Comparison of ENCODE assay signal across 8 cellular contexts in genomic region chr3:30751610-30752299, GRCh38.
DNase-seq lines count a peak whose midpoint lies in the region; ATAC-seq and TF ChIP-seq lines count a peak whose summit lies in the region.

No MANE protein-coding gene starts in this region.

- no peak overlapping the region for H3K4me3 Mint-ChIP-seq in MCF 10A (ENCODE audit: unreplicated experiment)
- no peak overlapping the region for H3K4me3 Mint-ChIP-seq in effector memory CD8-positive, alpha-beta T cell

- no peak for TF ChIP-seq POLR2A in breast epithelium (IDR thresholded peaks at IDR 0.05)

- H3K36me3 Mint-ChIP-seq in MCF 10A (ENCODE audit: insufficient read depth, unreplicated experiment), result no peaks in the 10 kb centered on the region
- no peaks in the 10 kb centered on the region for H3K36me3 Mint-ChIP-seq in effector memory CD8-positive, alpha-beta T cell (ENCODE audit: insufficient read depth)

- no peak overlapping the region for H3K27ac Mint-ChIP-seq in MCF 10A (ENCODE audit: low read depth, unreplicated experiment)
- no peak overlapping the region for H3K27ac Mint-ChIP-seq in effector memory CD8-positive, alpha-beta T cell

- H3K27ac ChIP-seq in breast epithelium (no peak overlapping the region), HUES64 (ENCODE audit: low read depth, low read length) (peak overlapping the region; percentile 22; the same call in 1 of the 2 replicates)

- no peak for TF ChIP-seq CTCF in MCF 10A (IDR thresholded peaks at IDR 0.05; ENCODE audit: unreplicated experiment)
- TF ChIP-seq CTCF in breast epithelium (IDR thresholded peaks at IDR 0.05), result no peak

- H3K9ac ChIP-seq in HUES64 (ENCODE audit: low read depth, low read length), result no peak overlapping the region

- WGBS in HUES64, result 75% methylated on average over 11 of the region's 11 CpGs

- BruUV-seq in MCF 10A (replicated peaks; lab: Mats Ljungman, UMichigan), result no TSS peak

- CTCF ChIA-PET in MCF 10A (lab: Yijun Ruan, JAX), result interaction anchor here (0.6 to 6.1 kb wide), 6 partner anchors 17 to 711 kb away, joined by 4 to 35 read pairs (median 5); no protein-coding TSS in a partner anchor

- H3K27me3 ChIP-seq in breast epithelium (no peaks in the 10 kb centered on the region), HUES64 (ENCODE audit: insufficient read depth, low read length) (no peaks in the 10 kb centered on the region)

- H3K4me1 Mint-ChIP-seq in MCF 10A (ENCODE audit: insufficient read depth, unreplicated experiment), result peaks cover 6% of the 10 kb centered on the region
- H3K4me1 Mint-ChIP-seq in effector memory CD8-positive, alpha-beta T cell (ENCODE audit: low read depth in 2 of 2), result peaks cover 0 to 2% of the 10 kb centered on the region in 2 donors

- H3K9me3 ChIP-seq in breast epithelium (no peaks in the 10 kb centered on the region), HUES64 (ENCODE audit: insufficient read depth, low read depth, low read length) (no peaks in the 10 kb centered on the region)

- H3K9me3 Mint-ChIP-seq in MCF 10A (ENCODE audit: unreplicated experiment), result no peaks in the 10 kb centered on the region
- no peaks in the 10 kb centered on the region for H3K9me3 Mint-ChIP-seq in effector memory CD8-positive, alpha-beta T cell

- H3K36me3 ChIP-seq in breast epithelium, result no peaks in the 10 kb centered on the region
- H3K36me3 ChIP-seq in HUES64 (ENCODE audit: insufficient read depth, low read length), result no peaks in the 10 kb centered on the region

- DNase-seq in MCF 10A (ENCODE audit: unreplicated experiment), result peak; percentile 52
- no peak for DNase-seq in breast epithelium (ENCODE audit: low spot score in 2 of 2)
- peak; percentile 74 for DNase-seq in activated CD4-positive, alpha-beta T cell treated with anti-CD3 and anti-CD28 coated beads for 48 hours
- peak; percentile 10 to 26 (median 18) for DNase-seq in effector memory CD8-positive, alpha-beta T cell
- DNase-seq in non-pigmented ciliary epithelial cell (ENCODE audit: low read depth), result peak; percentile 34
- DNase-seq in superior temporal gyrus (ENCODE audit: extremely low spot score), result no peak
- no peak for DNase-seq in NCI-H2081 (lab: John Stamatoyannopoulos, UW)

- H3K4me3 ChIP-seq in breast epithelium (no peak overlapping the region), HUES64 (ENCODE audit: low read length) (no peak overlapping the region)

- no peaks in the 10 kb centered on the region for H3K4me1 ChIP-seq in breast epithelium
- peaks cover 21% of the 10 kb centered on the region for H3K4me1 ChIP-seq in HUES64 (ENCODE audit: insufficient read depth, low read length)

- ATAC-seq in effector memory CD8-positive, alpha-beta T cell (replicated peaks), result peak; percentile 31

- POLR2A ChIA-PET in MCF 10A (lab: Yijun Ruan, JAX), result interaction anchor here (1.1 to 1.7 kb wide), 3 partner anchors 15 to 292 kb away, joined by 3 read pairs; no protein-coding TSS in a partner anchor

- no peaks in the 10 kb centered on the region for H3K27me3 Mint-ChIP-seq in MCF 10A (ENCODE audit: insufficient read depth, unreplicated experiment)
- peaks cover 0 to 18% of the 10 kb centered on the region in 2 donors for H3K27me3 Mint-ChIP-seq in effector memory CD8-positive, alpha-beta T cell

- intact Hi-C loops in MCF 10A (cut with micrococcal nuclease), result loop anchor here (10.0 kb wide), 1 partner anchor 1467 kb away; the partner anchor contains the start of gene RBMS3
- intact Hi-C loops in breast epithelium (cut with DNase I; ENCODE audit: low total_unique reads), result no loop called here

Comparison
In these comparisons a context has a peak if more than half of its experiments do, and no peak if none do; other contexts are left out.
1. DNase-seq: peak in MCF 10A (single experiment), activated CD4-positive, alpha-beta T cell treated with anti-CD3 and anti-CD28 coated beads for 48 hours (single experiment), effector memory CD8-positive, alpha-beta T cell (3 of 3) and non-pigmented ciliary epithelial cell (single experiment); none in breast epithelium (0 of 2), superior temporal gyrus (single experiment) and NCI-H2081 (0 of 2).